In the genomic region with DNA sequence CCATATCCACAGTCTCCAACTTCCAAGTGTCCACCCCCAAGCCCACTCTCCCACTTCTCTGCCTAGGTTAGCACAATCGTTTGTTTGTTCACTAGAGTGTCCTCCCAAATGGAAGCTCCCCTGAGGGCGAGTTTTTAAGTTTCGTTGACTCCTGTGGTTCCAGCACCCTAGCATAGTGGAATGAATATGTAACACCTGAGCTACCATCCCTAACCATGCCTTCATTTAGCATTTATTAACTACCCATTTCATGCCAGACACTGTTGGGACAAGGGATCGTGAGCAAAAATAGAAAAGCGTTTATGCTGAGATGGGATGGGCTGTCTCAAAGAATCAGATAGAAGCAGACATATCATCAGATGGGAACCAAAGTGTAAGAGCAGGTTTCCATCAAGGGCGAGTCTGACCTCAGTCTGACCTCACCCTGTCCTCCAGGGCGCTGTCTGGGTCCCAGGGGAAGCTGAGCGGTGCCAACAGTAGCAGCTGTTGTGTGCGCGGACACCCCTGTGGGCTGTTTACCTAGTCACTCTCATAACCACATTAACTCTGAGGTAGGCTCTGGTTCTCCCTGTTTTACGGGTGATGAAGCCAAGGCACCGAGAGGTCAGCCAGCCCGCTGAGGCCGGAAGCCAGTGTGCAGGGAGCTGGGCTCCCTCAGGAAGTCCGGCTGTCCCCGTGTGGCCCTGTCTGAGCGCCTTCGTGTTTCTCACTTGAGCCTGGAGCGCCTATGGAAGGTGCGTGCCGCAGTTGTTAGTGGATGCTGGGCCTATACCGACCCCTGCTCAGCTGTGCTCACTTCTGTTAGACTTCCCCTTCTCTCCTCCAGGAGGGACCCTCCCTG, we compare ENCODE assay signal across 8 cellular contexts. TPM values are rescaled to one million over a fixed set of nuclear protein-coding genes. Genes with fewer than 3 reads are reported as not detected.
DNase-seq lines count a peak whose midpoint lies in the region; ATAC-seq and TF ChIP-seq lines count a peak whose summit lies in the region.

No MANE protein-coding gene starts in this region.

- no peaks in the 10 kb centered on the region for H3K9me3 Mint-ChIP-seq in endothelial cell (ENCODE audit: unreplicated experiment)

- peak overlapping the region; percentile 30 for H3K9ac ChIP-seq in neuronal stem cell (ENCODE audit: low read depth, low read length, poor library complexity)

- H2BK5ac ChIP-seq in neuronal stem cell (ENCODE audit: low read length) = no peak overlapping the region

- peak; percentile 74 for ATAC-seq in GM18520 (IDR thresholded peaks at IDR 0.05; ENCODE audit: unreplicated experiment)
- no peak for ATAC-seq in GM19351 (IDR thresholded peaks at IDR 0.05; ENCODE audit: unreplicated experiment)

- H3K36me3 ChIP-seq in neuronal stem cell (replicated peaks in 1 of 2; ENCODE audit: control insufficient read depth in 2 of 2, insufficient read depth in 2 of 2, low read length in 2 of 2) = peaks cover 72 to 99% of the 10 kb centered on the region in 2 donors

- TF ChIP-seq CTCF in endothelial cell (IDR thresholded peaks at IDR 0.05; ENCODE audit: unreplicated experiment) = no peak

- H3K36me3 Mint-ChIP-seq in endothelial cell (ENCODE audit: low read depth, unreplicated experiment) = peaks cover 36% of the 10 kb centered on the region

- H2BK12ac ChIP-seq in neuronal stem cell (ENCODE audit: low read length) = no peak overlapping the region

- H2AFZ ChIP-seq in neuronal stem cell (ENCODE audit: low read length) = no peak overlapping the region

- H3K79me1 ChIP-seq in neuronal stem cell (ENCODE audit: low read depth, low read length) = peaks cover 3% of the 10 kb centered on the region

- peaks cover 4 to 10% of the 10 kb centered on the region in 2 donors for H3K9me3 ChIP-seq in neuronal stem cell (replicated peaks in 1 of 2; ENCODE audit: control insufficient read depth in 2 of 2, insufficient read depth in 1 of 2, low read depth in 1 of 2, low read length in 2 of 2)

- peak overlapping the region in 1 of 2 donors; percentile 8 for H3K4me3 ChIP-seq in neuronal stem cell (ENCODE audit: low read length in 2 of 2)

- H4K91ac ChIP-seq in neuronal stem cell (ENCODE audit: low read depth, low read length, poor library complexity) = no peak overlapping the region

- H3K27ac ChIP-seq in neuronal stem cell (replicated peaks; ENCODE audit: low read length) = no peak overlapping the region

- H3K4me3 Mint-ChIP-seq in endothelial cell (ENCODE audit: unreplicated experiment) = peak overlapping the region; percentile 56

- H3K18ac ChIP-seq in neuronal stem cell (ENCODE audit: low read length) = no peak overlapping the region

- no peak overlapping the region for H3K4ac ChIP-seq in neuronal stem cell (ENCODE audit: low read length)

- H2BK120ac ChIP-seq in neuronal stem cell (ENCODE audit: low read depth, low read length) = no peak overlapping the region

- peak overlapping the region; percentile 59 for H3K27ac Mint-ChIP-seq in endothelial cell (ENCODE audit: unreplicated experiment)

- H4K8ac ChIP-seq in neuronal stem cell (ENCODE audit: low read depth, low read length) = peak overlapping the region; percentile 72

- H3K14ac ChIP-seq in neuronal stem cell (ENCODE audit: low read length) = no peak overlapping the region

- peak; percentile 72 for DNase-seq in NCI-H2107 treated with DMSO at 0.1 percent for 48 hours (lab: John Stamatoyannopoulos, UW; ENCODE audit: unreplicated experiment)
- DNase-seq in endothelial cell (ENCODE audit: low spot score) = no peak
- no peak for DNase-seq in neuronal stem cell (ENCODE audit: low spot score)
- DNase-seq in effector CD8-positive, alpha-beta T cell (lab: John Stamatoyannopoulos, UW) = no peak
- no peak for DNase-seq in stimulated activated naive CD4-positive, alpha-beta T cell (lab: John Stamatoyannopoulos, UW)
- DNase-seq in putamen (ENCODE audit: low spot score) = no peak

- H3K27me3 ChIP-seq in neuronal stem cell (ENCODE audit: control insufficient read depth in 3 of 3, insufficient read depth in 3 of 3, low read depth in 1 of 3, low read length in 3 of 3) = no peaks in the 10 kb centered on the region

- WGBS in neuronal stem cell (ENCODE audit: extremely low coverage in 2 of 2, insufficient read length in 2 of 2, insufficient replicate concordance in 1 of 2), 2 donors = no CpG with 5 or more reads among the region's 22 CpGs

- no peak overlapping the region for H3K4me2 ChIP-seq in neuronal stem cell (ENCODE audit: insufficient read depth, low read length, poor library complexity, severe bottlenecking)

- peaks cover under 1 to 2% of the 10 kb centered on the region in 2 donors for H3K4me1 ChIP-seq in neuronal stem cell (ENCODE audit: control insufficient read depth in 2 of 2, insufficient read depth in 1 of 2, low read depth in 1 of 2, low read length in 2 of 2)

- peak overlapping the region; percentile 50 for H3K23ac ChIP-seq in neuronal stem cell (ENCODE audit: low read depth, low read length, poor library complexity)

- peaks cover 9% of the 10 kb centered on the region for H3K4me1 Mint-ChIP-seq in endothelial cell (ENCODE audit: unreplicated experiment)

- no peak overlapping the region for H2BK15ac ChIP-seq in neuronal stem cell (ENCODE audit: low read length)

- H2AK5ac ChIP-seq in neuronal stem cell (ENCODE audit: low read depth, low read length) = no peak overlapping the region

- H3K27me3 Mint-ChIP-seq in endothelial cell (ENCODE audit: unreplicated experiment) = peaks cover 16% of the 10 kb centered on the region

RNA-seq across cellular contexts. Expression of a gene that starts 6.2 kb away (rescaled TPM):
- total RNA-seq in endothelial cell (ENCODE audit: unreplicated experiment) = 82.1 TPM
- polyA plus RNA-seq in neuronal stem cell (2013, experiment 1 of 2) = 44.2 TPM
- polyA plus RNA-seq in neuronal stem cell (2013, experiment 2 of 2) = 43.2 TPM

RNA-seq across cellular contexts. Expression of a gene that starts 42.4 kb away (rescaled TPM):
- total RNA-seq in endothelial cell (ENCODE audit: unreplicated experiment) = 2.2 TPM
- polyA plus RNA-seq in neuronal stem cell (2013, experiment 1 of 2) = 4.5 TPM
- 4.2 TPM for polyA plus RNA-seq in neuronal stem cell (2013, experiment 2 of 2)

RNA-seq across cellular contexts. Expression of a gene that starts 44.4 kb away (rescaled TPM):
- total RNA-seq in endothelial cell (ENCODE audit: unreplicated experiment) = 92.8 TPM
- polyA plus RNA-seq in neuronal stem cell (2013, experiment 1 of 2) = 57.3 TPM
- polyA plus RNA-seq in neuronal stem cell (2013, experiment 2 of 2) = 54.2 TPM

RNA-seq across cellular contexts. Expression of a gene that starts 47.1 kb away (rescaled TPM):
- 67.4 TPM for total RNA-seq in endothelial cell (ENCODE audit: unreplicated experiment)
- polyA plus RNA-seq in neuronal stem cell (2013, experiment 1 of 2) = 49.7 TPM
- polyA plus RNA-seq in neuronal stem cell (2013, experiment 2 of 2) = 50.2 TPM

RNA-seq across cellular contexts. Expression of a gene that starts 54.0 kb away (rescaled TPM):
- total RNA-seq in endothelial cell (ENCODE audit: unreplicated experiment) = 376 TPM
- 106 TPM for polyA plus RNA-seq in neuronal stem cell (2013, experiment 1 of 2)
- 109 TPM for polyA plus RNA-seq in neuronal stem cell (2013, experiment 2 of 2)
